ENCODE assay signal across 8 cellular contexts in genomic region chr5:140115186-140115500, GRCh38. TPM values are rescaled to one million over a fixed set of nuclear protein-coding genes. Genes with fewer than 3 reads are reported as not detected.
DNase-seq lines count a peak whose midpoint lies in the region; TF ChIP-seq lines count a peak whose summit lies in the region.

No MANE protein-coding gene starts in this region.

- H3K4ac ChIP-seq in mesendoderm (ENCODE audit: low read depth, low read length) = no peak overlapping the region

- no peaks in the 10 kb centered on the region for H3K79me1 ChIP-seq in mesendoderm (ENCODE audit: low read length)

- intact Hi-C loops in cardiac septum (cut with DNase I) = no loop called here

- H3K4me3 ChIP-seq in cardiac muscle cell = peak overlapping the region; percentile 67
- H3K4me3 ChIP-seq in astrocyte of the spinal cord (ENCODE audit: low read depth, low read length) = peak overlapping the region; percentile 61
- H3K4me3 ChIP-seq in mesendoderm (ENCODE audit: low read length) = no peak overlapping the region
- H3K4me3 ChIP-seq in urinary bladder (ENCODE audit: low read depth, low read length) = peak overlapping the region; percentile 95

- H4K8ac ChIP-seq in mesendoderm (ENCODE audit: low read depth, low read length) = no peak overlapping the region

- WGBS in mesendoderm (ENCODE audit: extremely low coverage, insufficient coverage, low lambda C conversion rate) = no CpG with 5 or more reads among the region's 1 CpG
- WGBS in urinary bladder = 54% methylated on average over 1 of the region's 1 CpG

- H2BK120ac ChIP-seq in mesendoderm (ENCODE audit: low read depth, low read length) = no peak overlapping the region

- DNase-seq in cardiac muscle cell (ENCODE audit: low read depth in 1 of 2, low spot score in 1 of 2) (no peak), cardiac septum (ENCODE audit: low spot score) (no peak), astrocyte of the spinal cord (ENCODE audit: low read depth, low spot score) (no peak), mesendoderm (no peak), GOT3 (lab: John Stamatoyannopoulos, UW) (no peak), NCI-H226 (no peak)
- DNase-seq in activated CD8-positive, alpha-beta memory T cell treated with anti-CD3 and anti-CD28 coated beads, Interleukin-2, amount 50 U/mL, for 4 hours = no peak

- no peak overlapping the region for H4K5ac ChIP-seq in mesendoderm (ENCODE audit: low read length)

- in situ Hi-C loops in astrocyte of the spinal cord (cut with HindIII; ENCODE audit: low sequenced_read_pairs) = no loop called here

- no peak overlapping the region for H2BK5ac ChIP-seq in mesendoderm (ENCODE audit: low read length)

- no peaks in the 10 kb centered on the region for H3K79me2 ChIP-seq in mesendoderm (ENCODE audit: control insufficient read depth, insufficient read depth, low read length)

- H3K36me3 ChIP-seq in cardiac muscle cell = no peaks in the 10 kb centered on the region
- H3K36me3 ChIP-seq in mesendoderm (ENCODE audit: control insufficient read depth, insufficient read depth, low read length) = no peaks in the 10 kb centered on the region
- H3K36me3 ChIP-seq in urinary bladder (ENCODE audit: insufficient read depth) = no peaks in the 10 kb centered on the region

- no peak overlapping the region for H3K23ac ChIP-seq in mesendoderm (ENCODE audit: low read length)

- TF ChIP-seq CTCF in cardiac muscle cell (IDR thresholded peaks at IDR 0.05; ENCODE audit: low read depth, low read length) (no peak), astrocyte of the spinal cord (IDR thresholded peaks at IDR 0.05; ENCODE audit: low read depth, low read length) (no peak)

- no peak overlapping the region for H2AK5ac ChIP-seq in mesendoderm (ENCODE audit: low read length)

- peaks cover 30% of the 10 kb centered on the region for H3K4me1 ChIP-seq in cardiac muscle cell (ENCODE audit: low read depth)
- H3K4me1 ChIP-seq in mesendoderm (ENCODE audit: control insufficient read depth, low read depth, low read length) = no peaks in the 10 kb centered on the region
- no peaks in the 10 kb centered on the region for H3K4me1 ChIP-seq in urinary bladder (ENCODE audit: insufficient read depth)

- no peak overlapping the region for H2BK15ac ChIP-seq in mesendoderm (replicated peaks; ENCODE audit: low read depth)

- H3K56ac ChIP-seq in mesendoderm (ENCODE audit: low read length) = no peak overlapping the region

- H3K9me3 ChIP-seq in cardiac muscle cell (ENCODE audit: low read depth) = no peaks in the 10 kb centered on the region

- peak overlapping the region; percentile 25 for H3K4me2 ChIP-seq in mesendoderm (ENCODE audit: low read length)

- peaks cover 34% of the 10 kb centered on the region for H3K27me3 ChIP-seq in cardiac muscle cell
- H3K27me3 ChIP-seq in mesendoderm (ENCODE audit: insufficient read depth, low read length, poor library complexity) = peaks cover 18% of the 10 kb centered on the region

- no peak overlapping the region for H3K18ac ChIP-seq in mesendoderm (ENCODE audit: low read length)

- peak overlapping the region; percentile 59 for H3K9ac ChIP-seq in mesendoderm (ENCODE audit: low read length)

- H3K27ac ChIP-seq in cardiac muscle cell (no peak overlapping the region), mesendoderm (ENCODE audit: low read depth, low read length) (no peak overlapping the region), urinary bladder (ENCODE audit: low read depth) (no peak overlapping the region)

RNA-seq across cellular contexts. Expression of gene PURA, which starts 1.2 kb away (rescaled TPM):
- total RNA-seq in cardiac muscle cell (6.1 and 9.0 TPM in 2 replicates), cardiac septum (30.7 TPM), urinary bladder (34.5 TPM)
- polyA plus RNA-seq in cardiac muscle cell (7.0 and 11.1 TPM in 2 replicates), urinary bladder (9.6 TPM)
- 0.86 TPM for polyA plus RNA-seq in mesendoderm (2013, experiment 1 of 2)
- 0.77 TPM for polyA plus RNA-seq in mesendoderm (2013, experiment 2 of 2)

RNA-seq across cellular contexts. Expression of gene IGIP, which starts 10.6 kb away (rescaled TPM):
- total RNA-seq in cardiac muscle cell (1.5 and 4.8 TPM in 2 replicates), cardiac septum (15.9 TPM), urinary bladder (25.0 TPM)
- polyA plus RNA-seq in cardiac muscle cell (0.51 and 1.4 TPM in 2 replicates), urinary bladder (9.0 TPM)
- polyA plus RNA-seq in mesendoderm (2013, experiment 1 of 2) = 0.04 TPM
- polyA plus RNA-seq in mesendoderm (2013, experiment 2 of 2) = 0.04 TPM

RNA-seq across cellular contexts. Expression of gene CYSTM1, which starts 59.8 kb away (rescaled TPM):
- total RNA-seq in cardiac muscle cell (31.8 and 53.1 TPM in 2 replicates), cardiac septum (111 TPM), urinary bladder (7.8 TPM)
- polyA plus RNA-seq in cardiac muscle cell (72.4 and 83.7 TPM in 2 replicates), urinary bladder (65.2 TPM)
- polyA plus RNA-seq in mesendoderm (2013, experiment 1 of 2) = 21.9 TPM
- 20.3 TPM for polyA plus RNA-seq in mesendoderm (2013, experiment 2 of 2)
